ENCODE assay signal across 15 cellular contexts in genomic region chr5:141840826-141841360, GRCh38. TPM values are rescaled to one million over a fixed set of nuclear protein-coding genes. Genes with fewer than 3 reads are reported as not detected.
A peak's percentile ranks its signal among the peaks of the same experiment; 100 is the strongest.
DNase-seq lines count a peak whose midpoint lies in the region; TF ChIP-seq lines count a peak whose summit lies in the region.
"Had no signal": no experiment of that assay in that cellular context is flagged by ENCODE, and none has a peak within 500 bp of the region (broad histone marks: within the 10 kb centered on the region; RNA-seq: fewer than 3 reads in every experiment).

No MANE protein-coding gene starts in this region.

- DNase-seq in thyroid gland: no peak
- DNase-seq in osteoblast (ENCODE audit: insufficient read length, low spot score, missing footprints): no peak
- DNase-seq in UCSD-AML1 (lab: John Stamatoyannopoulos, UW; ENCODE audit: unreplicated experiment): no peak
- no peak for DNase-seq in NCI-H1694 (lab: John Stamatoyannopoulos, UW)
- DNase-seq: activated CD4-positive, alpha-beta T cell treated with anti-CD3 and anti-CD28 coated beads for 1 hour; activated CD8-positive, alpha-beta memory T cell treated with anti-CD3 and anti-CD28 coated beads, Interleukin-2, amount 50 U/mL, for 4 hours; activated naive CD4-positive, alpha-beta T cell treated with anti-CD3 and anti-CD28 coated beads, Interleukin-2, amount 10 ng/mL, durations not matched to agents 7 days and 5 days; AML-193; DMS 273 treated with DMSO at 0.1 percent for 48 hours; islet precursor cell; NCI-H2107; T-helper 17 cell had no signal

- H3K36me3 ChIP-seq in HUES6 (ENCODE audit: control insufficient read depth, insufficient read depth, low read length) (no peaks in the 10 kb centered on the region), mucosa of rectum (ENCODE audit: control insufficient read depth in 2 of 2, insufficient read depth in 2 of 2, low read length in 2 of 2) (peaks cover 0 to 5% of the 10 kb centered on the region in 2 donors), thyroid gland (no peaks in the 10 kb centered on the region), osteoblast (ENCODE audit: insufficient read depth, low read length) (no peaks in the 10 kb centered on the region)

- H3K4me3 ChIP-seq in HUES6 (ENCODE audit: low read depth, low read length) (no peak overlapping the region), mucosa of rectum (ENCODE audit: low read length in 2 of 2) (peak overlapping the region; percentile 17 to 31), thyroid gland (replicated peaks in 1 of 3) (no peak overlapping the region), osteoblast (ENCODE audit: insufficient read depth, low read length) (no peak overlapping the region)

- H3K4me1 ChIP-seq in HUES6 (ENCODE audit: control insufficient read depth, insufficient read depth, low read length): peaks cover 90% of the 10 kb centered on the region
- peaks cover 47 to 63% of the 10 kb centered on the region in 2 donors for H3K4me1 ChIP-seq in mucosa of rectum (ENCODE audit: control insufficient read depth in 2 of 2, insufficient read depth in 2 of 2, low read length in 2 of 2)
- H3K4me1 ChIP-seq in thyroid gland: peaks cover 33 to 49% of the 10 kb centered on the region in 2 donors
- H3K4me1 ChIP-seq in osteoblast (ENCODE audit: insufficient read depth, low read length): peaks cover 15% of the 10 kb centered on the region

- no peaks in the 10 kb centered on the region for H3K9me3 ChIP-seq in HUES6 (ENCODE audit: control insufficient read depth, insufficient read depth, low read depth, low read length)
- no peaks in the 10 kb centered on the region for H3K9me3 ChIP-seq in mucosa of rectum (ENCODE audit: control insufficient read depth in 2 of 2, low read length in 2 of 2)
- no peaks in the 10 kb centered on the region for H3K9me3 ChIP-seq in thyroid gland
- H3K9me3 ChIP-seq in osteoblast (ENCODE audit: low read depth, low read length): no peaks in the 10 kb centered on the region

- no peaks in the 10 kb centered on the region for H4K20me1 ChIP-seq in osteoblast (ENCODE audit: insufficient read depth, low read length)

- H3K27ac ChIP-seq in HUES6 (ENCODE audit: low read depth, low read length): no peak overlapping the region
- H3K27ac ChIP-seq in cingulate gyrus (ENCODE audit: low read depth, low read length): peak overlapping the region; percentile 72
- peak overlapping the region; percentile 91 to 93 for H3K27ac ChIP-seq in mucosa of rectum (ENCODE audit: low read depth in 2 of 2, low read length in 2 of 2)
- H3K27ac ChIP-seq in thyroid gland: peak overlapping the region; percentile 71 to 87 (median 85)
- H3K27ac ChIP-seq in osteoblast (ENCODE audit: low read depth, low read length): no peak overlapping the region

- H3K79me2 ChIP-seq in osteoblast (ENCODE audit: insufficient read depth, low read length): no peaks in the 10 kb centered on the region

- no peak overlapping the region for H3K4me2 ChIP-seq in osteoblast (ENCODE audit: insufficient read depth, low read length)

- H2AFZ ChIP-seq in osteoblast (ENCODE audit: low read length): no peak overlapping the region

- no peak for TF ChIP-seq CTCF in thyroid gland (IDR thresholded peaks at IDR 0.05)
- no peak for TF ChIP-seq CTCF in osteoblast (IDR thresholded peaks at IDR 0.05; ENCODE audit: extremely low read depth, low read depth, low read length)

- intact Hi-C loops in thyroid gland (cut with DNase I): no loop called here

- 72 to 75% methylated on average over 5 to 6 of the region's 6 CpGs for WGBS in thyroid gland, 2 donors

- no peaks in the 10 kb centered on the region for H3K27me3 ChIP-seq in HUES6 (ENCODE audit: control insufficient read depth, insufficient read depth, low read length)
- H3K27me3 ChIP-seq in mucosa of rectum (ENCODE audit: control insufficient read depth in 2 of 2, insufficient read depth in 2 of 2, low read length in 2 of 2): peaks cover 0 to 3% of the 10 kb centered on the region in 2 donors
- no peaks in the 10 kb centered on the region for H3K27me3 ChIP-seq in thyroid gland
- H3K27me3 ChIP-seq in osteoblast (ENCODE audit: insufficient read depth, low read length): no peaks in the 10 kb centered on the region

- peak overlapping the region; percentile 30 for H3K9ac ChIP-seq in HUES6 (ENCODE audit: low read length)
- peak overlapping the region; percentile 64 to 67 for H3K9ac ChIP-seq in mucosa of rectum (ENCODE audit: low read depth in 1 of 2, low read length in 2 of 2)

- no peak for TF ChIP-seq POLR2A in thyroid gland (IDR thresholded peaks at IDR 0.05)

RNA-seq across cellular contexts. Expression of gene PCDH1, which starts 37.3 kb away (rescaled TPM):
- total RNA-seq in thyroid gland (10 to 100 TPM; 23.4 to 76.2 (median 37.5) TPM), osteoblast (0.29 and 1.4 TPM in 2 replicates)

Comparison
In these comparisons a context has a peak if more than half of its experiments do, and no peak if none do; other contexts are left out.
1. H3K27ac ChIP-seq: peak in cingulate gyrus (single experiment), mucosa of rectum (2 of 2) and thyroid gland (3 of 3); none in HUES6 (single experiment) and osteoblast (single experiment).
2. H3K4me3 ChIP-seq: peak in mucosa of rectum (2 of 2); none in HUES6 (single experiment), thyroid gland (0 of 3) and osteoblast (single experiment).